Comparison of ENCODE assay signal across 17 cellular contexts in genomic region chr2:54473876-54474275, GRCh38.
"Had no signal": no experiment of that assay in that cellular context is flagged by ENCODE, and none has a peak within 500 bp of the region (broad histone marks: within the 10 kb centered on the region; RNA-seq: fewer than 3 reads in every experiment).

No MANE protein-coding gene starts in this region.

- H3K27ac Mint-ChIP-seq: activated naive CD4-positive, alpha-beta T cell treated with anti-CD3 and anti-CD28 coated beads, Interleukin-2, amount 50 U/mL, for 72 hours; endodermal cell; natural killer cell had no signal

- H3K36me3 Mint-ChIP-seq: activated naive CD4-positive, alpha-beta T cell treated with anti-CD3 and anti-CD28 coated beads, Interleukin-2, amount 50 U/mL, for 72 hours; natural killer cell had no signal

- H3K4me3 ChIP-seq: adrenal gland, colonic mucosa, SK-N-MC had no signal

- H3K4me3 Mint-ChIP-seq: endodermal cell, natural killer cell had no signal

- H3K9me3 ChIP-seq: adrenal gland, colonic mucosa had no signal

- H3K27ac ChIP-seq: colonic mucosa, epithelial cell of prostate, foreskin keratinocyte, neutrophil, parathyroid adenoma, WERI-Rb-1 had no signal

- DNase-seq: activated CD4-positive, alpha-beta T cell treated with anti-CD3 and anti-CD28 coated beads for 1 hour; activated gamma-delta T cell; adrenal gland; caudate nucleus; colonic mucosa; endodermal cell; foreskin keratinocyte; left ventricle myocardium superior; natural killer cell; stimulated activated CD4-positive, alpha-beta T cell treated with anti-CD3 and anti-CD28 coated beads, Interleukin-2, amount 100 ng/mL, for 24 hours; stimulated activated naive CD8-positive, alpha-beta T cell treated with anti-CD3 and anti-CD28 coated beads, Interleukin-15, Interleukin-2, amounts not matched to agents 100 U/mL and 50 U/mL, for 24 hours; WERI-Rb-1 had no signal

- H3K27me3 ChIP-seq: adrenal gland, colonic mucosa, foreskin keratinocyte, neutrophil had no signal

- ATAC-seq: activated naive CD4-positive, alpha-beta T cell treated with anti-CD3 and anti-CD28 coated beads, Interleukin-2, amount 50 U/mL, for 72 hours; foreskin keratinocyte; left ventricle myocardium superior; natural killer cell; stimulated activated naive CD8-positive, alpha-beta T cell treated with anti-CD3 and anti-CD28 coated beads, Interleukin-15, Interleukin-2, amounts not matched to agents 100 U/mL and 50 U/mL, for 24 hours had no signal

- H3K36me3 ChIP-seq: adrenal gland, colonic mucosa, neutrophil, WERI-Rb-1 had no signal

- H3K9ac ChIP-seq: parathyroid adenoma had no signal

- H3K9me3 Mint-ChIP-seq: activated naive CD4-positive, alpha-beta T cell treated with anti-CD3 and anti-CD28 coated beads, Interleukin-2, amount 50 U/mL, for 72 hours; endodermal cell; natural killer cell had no signal
